In genomic region chr17:51876986-51877385, GRCh38 we compare ENCODE assay signal across 33 cellular contexts.
"Had no signal": no experiment of that assay in that cellular context is flagged by ENCODE, and none has a peak within 500 bp of the region (broad histone marks: within the 10 kb centered on the region; RNA-seq: fewer than 3 reads in every experiment).

No MANE protein-coding gene starts in this region.

- H3K27me3 Mint-ChIP-seq: activated B cell treated with CpG ODN at 0.5 μM for 24 hours; activated CD4-positive, alpha-beta T cell treated with anti-CD3 and anti-CD28 coated beads, Interleukin-2, amount 10 ng/mL, durations not matched to agents 24 days and 14 days; activated CD8-positive, alpha-beta T cell treated with anti-CD3 and anti-CD28 coated beads for 36 hours had no signal

- H3K4me1 Mint-ChIP-seq: activated B cell treated with CpG ODN at 0.5 μM for 24 hours; activated CD4-positive, alpha-beta T cell treated with anti-CD3 and anti-CD28 coated beads, Interleukin-2, amount 10 ng/mL, durations not matched to agents 24 days and 14 days; activated naive CD8-positive, alpha-beta T cell treated with anti-CD3 and anti-CD28 coated beads for 36 hours; activated T-helper 17 cell treated with anti-CD3 and anti-CD28 coated beads, Interleukin-2, amount 50 U/mL, for 72 hours had no signal

- ATAC-seq: activated CD8-positive, alpha-beta T cell treated with anti-CD3 and anti-CD28 coated beads for 36 hours; activated naive CD4-positive, alpha-beta T cell treated with anti-CD3 and anti-CD28 coated beads, Interleukin-2, amount 50 U/mL, for 72 hours; activated T-cell treated with anti-CD3 and anti-CD28 coated beads, Interleukin-2, amount 50 U/mL, for 4 hours; activated T-cell treated with anti-CD3 and anti-CD28 coated beads, Interleukin-2, amount 50 U/mL, for 72 hours; activated T-helper 17 cell treated with anti-CD3 and anti-CD28 coated beads, Interleukin-2, amount 50 U/mL, for 72 hours; body of pancreas had no signal

- H3K36me3 Mint-ChIP-seq: activated CD4-positive, alpha-beta memory T cell treated with anti-CD3 and anti-CD28 coated beads for 36 hours; activated naive CD4-positive, alpha-beta T cell treated with anti-CD3 and anti-CD28 coated beads, Interleukin-2, amount 50 U/mL, for 72 hours; activated naive CD8-positive, alpha-beta T cell treated with anti-CD3 and anti-CD28 coated beads for 36 hours had no signal

- DNase-seq: activated B cell treated with CpG ODN at 0.5 μM for 24 hours; activated CD4-positive, alpha-beta memory T cell treated with anti-CD3 and anti-CD28 coated beads for 36 hours; activated CD4-positive, alpha-beta T cell treated with anti-CD3 and anti-CD28 coated beads for 4 hours; activated CD4-positive, alpha-beta T cell treated with anti-CD3 and anti-CD28 coated beads, Interleukin-2, amount 10 ng/mL, durations not matched to agents 24 days and 14 days; activated CD4-positive, alpha-beta T cell treated with anti-CD3 and anti-CD28 coated beads, Interleukin-2, amount 50 U/mL, for 1 hour; activated CD4-positive, alpha-beta T cell treated with anti-CD3 and anti-CD28 coated beads, Interleukin-2, amount 50 U/mL, for 4 hours; activated CD4-positive, CD25-positive, alpha-beta regulatory T cell treated with anti-CD3 and anti-CD28 coated beads, Interleukin-2, amount 50 U/mL, for 72 hours; activated CD8-positive, alpha-beta memory T cell treated with anti-CD3 and anti-CD28 coated beads, Interleukin-2, amount 50 U/mL, for 4 hours; activated CD8-positive, alpha-beta T cell treated with anti-CD3 and anti-CD28 coated beads for 36 hours; activated effector memory CD4-positive, alpha-beta T cell treated with anti-CD3 and anti-CD28 coated beads, Interleukin-2, amount 50 U/mL, for 16 hours; activated gamma-delta T cell treated with Interleukin-2 at 50 U/mL for 16 hours; activated naive CD4-positive, alpha-beta T cell; activated naive CD4-positive, alpha-beta T cell treated with anti-CD3 and anti-CD28 coated beads for 36 hours; activated naive CD4-positive, alpha-beta T cell treated with anti-CD3 and anti-CD28 coated beads, Interleukin-2, amount 50 U/mL, for 16 hours; activated naive CD8-positive, alpha-beta T cell treated with anti-CD3 and anti-CD28 coated beads for 36 hours; activated T-cell treated with anti-CD3 and anti-CD28 coated beads for 4 hours; activated T-cell treated with anti-CD3 and anti-CD28 coated beads, Interleukin-2, amount 50 U/mL, for 1 hour; activated T-cell treated with anti-CD3 and anti-CD28 coated beads, Interleukin-2, amount 50 U/mL, for 4 hours; activated T-cell treated with anti-CD3 and anti-CD28 coated beads, Interleukin-2, amount 50 U/mL, for 72 hours; adrenal gland; amniotic stem cell; aorta; body of pancreas; brain microvascular endothelial cell; central memory CD4-positive, alpha-beta T cell; T-helper 1 cell; T-helper 2 cell; T-helper 9 cell had no signal

- H3K4me3 Mint-ChIP-seq: activated B cell treated with CpG ODN at 0.5 μM for 24 hours; activated CD4-positive, alpha-beta memory T cell treated with anti-CD3 and anti-CD28 coated beads for 36 hours; activated CD4-positive, alpha-beta T cell treated with anti-CD3 and anti-CD28 coated beads, Interleukin-2, amount 10 ng/mL, durations not matched to agents 24 days and 14 days; activated CD8-positive, alpha-beta T cell treated with anti-CD3 and anti-CD28 coated beads for 36 hours; activated naive CD4-positive, alpha-beta T cell treated with anti-CD3 and anti-CD28 coated beads for 36 hours; activated naive CD8-positive, alpha-beta T cell treated with anti-CD3 and anti-CD28 coated beads for 36 hours; activated T-cell treated with anti-CD3 and anti-CD28 coated beads, Interleukin-2, amount 50 U/mL, for 4 hours; activated T-cell treated with anti-CD3 and anti-CD28 coated beads, Interleukin-2, amount 50 U/mL, for 72 hours; activated T-helper 1 cell treated with anti-CD3 and anti-CD28 coated beads, Interleukin-12 subunit alpha, Interleukin-12 subunit beta, Interleukin-2, Interleukin-4 antibody, amounts not matched to agents 30 ng/mL and 10 ng/mL and 1 ng/mL, durations not matched to agents 14 hours and 24 hours and 36 hours; activated T-helper 17 cell treated with anti-CD3 and anti-CD28 coated beads, Interleukin-2, amount 50 U/mL, for 72 hours; T-helper 1 cell treated with Interleukin-12 subunit alpha and Interleukin-12 subunit beta and Interleukin-4 antibody, amounts not matched to agents 30 μg/mL and 1 μg/mL, for 36 hours; T-helper 2 cell treated with Interferon-gamma antibody and Interleukin-4, amounts not matched to agents 5 μg/mL and 100 μg/mL, for 36 hours had no signal

- H3K9me3 Mint-ChIP-seq: activated B cell treated with CpG ODN at 0.5 μM for 24 hours; activated CD4-positive, alpha-beta memory T cell treated with anti-CD3 and anti-CD28 coated beads for 36 hours; activated CD4-positive, alpha-beta T cell treated with anti-CD3 and anti-CD28 coated beads, Interleukin-2, amount 10 ng/mL, durations not matched to agents 24 days and 14 days; activated CD8-positive, alpha-beta T cell treated with anti-CD3 and anti-CD28 coated beads for 36 hours; activated naive CD4-positive, alpha-beta T cell treated with anti-CD3 and anti-CD28 coated beads for 36 hours; activated naive CD4-positive, alpha-beta T cell treated with anti-CD3 and anti-CD28 coated beads, Interleukin-2, amount 50 U/mL, for 72 hours; activated naive CD8-positive, alpha-beta T cell treated with anti-CD3 and anti-CD28 coated beads for 36 hours; activated T-cell treated with anti-CD3 and anti-CD28 coated beads, Interleukin-2, amount 50 U/mL, for 4 hours; activated T-cell treated with anti-CD3 and anti-CD28 coated beads, Interleukin-2, amount 50 U/mL, for 72 hours; activated T-helper 1 cell treated with anti-CD3 and anti-CD28 coated beads, Interleukin-12 subunit alpha, Interleukin-12 subunit beta, Interleukin-2, Interleukin-4 antibody, amounts not matched to agents 30 ng/mL and 10 ng/mL and 1 ng/mL, durations not matched to agents 14 hours and 24 hours and 36 hours; activated T-helper 17 cell treated with anti-CD3 and anti-CD28 coated beads, Interleukin-2, amount 50 U/mL, for 72 hours; T-helper 1 cell treated with Interleukin-12 subunit alpha and Interleukin-12 subunit beta and Interleukin-4 antibody, amounts not matched to agents 30 μg/mL and 1 μg/mL, for 36 hours; T-helper 2 cell treated with Interferon-gamma antibody and Interleukin-4, amounts not matched to agents 5 μg/mL and 100 μg/mL, for 36 hours had no signal

- H3K27ac Mint-ChIP-seq: activated B cell treated with CpG ODN at 0.5 μM for 24 hours; activated CD4-positive, alpha-beta memory T cell treated with anti-CD3 and anti-CD28 coated beads for 36 hours; activated CD4-positive, alpha-beta T cell treated with anti-CD3 and anti-CD28 coated beads, Interleukin-2, amount 10 ng/mL, durations not matched to agents 24 days and 14 days; activated CD8-positive, alpha-beta T cell treated with anti-CD3 and anti-CD28 coated beads for 36 hours; activated naive CD4-positive, alpha-beta T cell treated with anti-CD3 and anti-CD28 coated beads for 36 hours; activated naive CD4-positive, alpha-beta T cell treated with anti-CD3 and anti-CD28 coated beads, Interleukin-2, amount 50 U/mL, for 72 hours; activated naive CD8-positive, alpha-beta T cell treated with anti-CD3 and anti-CD28 coated beads for 36 hours; activated T-cell treated with anti-CD3 and anti-CD28 coated beads, Interleukin-2, amount 50 U/mL, for 72 hours; activated T-helper 1 cell treated with anti-CD3 and anti-CD28 coated beads, Interleukin-12 subunit alpha, Interleukin-12 subunit beta, Interleukin-2, Interleukin-4 antibody, amounts not matched to agents 30 ng/mL and 10 ng/mL and 1 ng/mL, durations not matched to agents 14 hours and 24 hours and 36 hours; activated T-helper 17 cell treated with anti-CD3 and anti-CD28 coated beads, Interleukin-2, amount 50 U/mL, for 72 hours; T-helper 1 cell treated with Interleukin-12 subunit alpha and Interleukin-12 subunit beta and Interleukin-4 antibody, amounts not matched to agents 30 μg/mL and 1 μg/mL, for 36 hours; T-helper 2 cell treated with Interferon-gamma antibody and Interleukin-4, amounts not matched to agents 5 μg/mL and 100 μg/mL, for 36 hours had no signal
